ENCODE assay signal across 8 cellular contexts in the genomic region with DNA sequence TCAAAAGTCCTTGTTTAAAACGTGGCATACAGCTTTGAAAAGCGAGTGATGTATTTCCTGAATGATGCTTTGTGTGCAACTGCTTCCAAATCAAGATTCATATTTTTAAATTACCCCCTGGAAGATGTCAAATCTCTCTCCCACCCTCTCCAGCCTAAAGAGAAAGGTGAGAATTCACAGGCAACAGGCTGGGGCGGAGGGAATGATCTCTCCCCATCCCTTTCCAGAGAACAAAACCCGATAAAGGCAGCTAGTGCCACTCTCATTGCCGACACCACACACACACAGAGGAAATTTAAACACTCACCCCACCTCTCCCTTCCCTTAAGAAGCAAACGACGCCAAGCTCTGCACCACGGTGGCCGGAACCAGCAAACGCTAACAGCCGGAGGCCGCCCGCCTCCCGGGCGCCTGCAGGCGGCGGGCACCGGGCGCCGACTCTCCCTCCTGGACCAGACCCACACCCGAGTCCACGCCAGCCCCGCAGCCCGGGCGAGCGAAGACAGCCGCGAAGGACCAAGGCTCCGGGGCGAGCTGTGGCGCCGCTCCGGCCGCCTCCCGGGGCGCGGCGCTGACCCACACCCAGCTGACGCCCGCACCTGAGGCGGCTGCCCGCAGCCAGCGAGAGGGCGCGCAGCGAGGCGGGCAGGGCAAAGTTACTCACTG. TPM values are rescaled to one million over a fixed set of nuclear protein-coding genes. Genes with fewer than 3 reads are reported as not detected.
A peak's percentile ranks its signal among the peaks of the same experiment; 100 is the strongest.
DNase-seq lines count a peak whose midpoint lies in the region; ATAC-seq and TF ChIP-seq lines count a peak whose summit lies in the region.

No MANE protein-coding gene starts in this region.

- H3K27ac ChIP-seq in ovary: peak overlapping the region; percentile 72 to 96

- TF ChIP-seq POLR2A in ovary (IDR thresholded peaks at IDR 0.05): no peak

- TF ChIP-seq EP300 in ovary (IDR thresholded peaks at IDR 0.05): no peak

- H3K27me3 ChIP-seq in ovary: no peaks in the 10 kb centered on the region

- DNase-seq in NCI-H2227 (lab: John Stamatoyannopoulos, UW; ENCODE audit: unreplicated experiment) (peak; percentile 53), NCI-H2227 treated with DMSO at 0.1 percent for 48 hours (lab: John Stamatoyannopoulos, UW) (no peak), NCI-H146 treated with DMSO at 0.1 percent for 48 hours (lab: John Stamatoyannopoulos, UW; ENCODE audit: unreplicated experiment) (peak; percentile 37), foreskin fibroblast (peak; percentile 35 to 74), ovary (peak in 2 of 5 donors; percentile 47 to 57), mucosa of gallbladder (ENCODE audit: low spot score) (no peak)
- peak; percentile 26 for DNase-seq in activated T-cell treated with anti-CD3 and anti-CD28 coated beads, Interleukin-2, amount 50 U/mL, for 4 hours

- H3K4me3 Mint-ChIP-seq in activated T-cell treated with anti-CD3 and anti-CD28 coated beads, Interleukin-2, amount 50 U/mL, for 4 hours: peak overlapping the region; percentile 93

- WGBS in ovary, 3 donors: 0% methylated on average over 36 to 47 of the region's 47 CpGs

- TF ChIP-seq CTCF in foreskin fibroblast (IDR thresholded peaks at IDR 0.05; ENCODE audit: low read depth, low read length) (peak; percentile 26), ovary (IDR thresholded peaks at IDR 0.05) (peak in 2 of 3 donors; percentile 52 to 59)

- no peaks in the 10 kb centered on the region for H3K9me3 Mint-ChIP-seq in activated T-cell treated with anti-CD3 and anti-CD28 coated beads, Interleukin-2, amount 50 U/mL, for 4 hours

- intact Hi-C loops in ovary (cut with DNase I): loop anchor here in 2 of 4 donors (10.0 kb wide), 2 partner anchors 165 to 345 kb away; a partner anchor contains a TSS

- H3K9me3 ChIP-seq in ovary: no peaks in the 10 kb centered on the region

- H3K4me3 ChIP-seq in foreskin fibroblast (ENCODE audit: low read depth in 1 of 2, low read length in 2 of 2): peak overlapping the region; percentile 74 to 84
- peak overlapping the region; percentile 72 for H3K4me3 ChIP-seq in ovary

- H3K4me1 Mint-ChIP-seq in activated T-cell treated with anti-CD3 and anti-CD28 coated beads, Interleukin-2, amount 50 U/mL, for 4 hours (ENCODE audit: low read depth): peaks cover 46% of the 10 kb centered on the region

- peaks cover 8% of the 10 kb centered on the region for H3K4me1 ChIP-seq in ovary (ENCODE audit: insufficient read depth)

- ATAC-seq in HG02588 (IDR thresholded peaks at IDR 0.05; ENCODE audit: unreplicated experiment): peak; percentile 29
- ATAC-seq in activated T-cell treated with anti-CD3 and anti-CD28 coated beads, Interleukin-2, amount 50 U/mL, for 4 hours: peak; percentile 23 to 30

- H3K27me3 Mint-ChIP-seq in activated T-cell treated with anti-CD3 and anti-CD28 coated beads, Interleukin-2, amount 50 U/mL, for 4 hours (ENCODE audit: low read depth): no peaks in the 10 kb centered on the region

- H3K36me3 ChIP-seq in ovary: no peaks in the 10 kb centered on the region

- peaks cover 15% of the 10 kb centered on the region for H3K36me3 Mint-ChIP-seq in activated T-cell treated with anti-CD3 and anti-CD28 coated beads, Interleukin-2, amount 50 U/mL, for 4 hours (ENCODE audit: insufficient read depth)

RNA-seq across cellular contexts. Expression of a gene that starts 0.5 kb away (rescaled TPM):
- total RNA-seq in activated T-cell treated with anti-CD3 and anti-CD28 coated beads, Interleukin-2, amount 50 U/mL, for 4 hours: 1 to 10 TPM; 2.8 to 3.4 (median 2.8) TPM
- total RNA-seq in ovary: 1 to 10 TPM; 6.6 to 9.8 (median 7.8) TPM
- 1 to 10 TPM; 3.6 to 8.3 TPM for polyA plus RNA-seq in ovary
- total RNA-seq in mucosa of gallbladder: 34.0 TPM

RNA-seq across cellular contexts. Expression of a gene that starts 1.8 kb away (rescaled TPM):
- total RNA-seq in activated T-cell treated with anti-CD3 and anti-CD28 coated beads, Interleukin-2, amount 50 U/mL, for 4 hours: 100 to 1,000 TPM; 129 to 146 (median 135) TPM
- total RNA-seq in ovary: 100 to 1,000 TPM in 6 of 7 donors, 10 to 100 TPM in 1; 83.7 to 194 (median 115) TPM
- polyA plus RNA-seq in ovary: 100 to 1,000 TPM; 174 to 223 TPM
- total RNA-seq in mucosa of gallbladder: 153 TPM

Comparison
In these comparisons a context has a peak if more than half of its experiments do, and no peak if none do; other contexts are left out.
1. DNase-seq: peak in NCI-H2227 (single experiment), NCI-H146 treated with DMSO at 0.1 percent for 48 hours (single experiment), activated T-cell treated with anti-CD3 and anti-CD28 coated beads, Interleukin-2, amount 50 U/mL, for 4 hours (single experiment) and foreskin fibroblast (2 of 2); none in NCI-H2227 treated with DMSO at 0.1 percent for 48 hours (single experiment) and mucosa of gallbladder (single experiment).